Comparison of ENCODE assay signal across 8 cellular contexts in genomic region chr17:6639651-6640535, GRCh38. TPM values are rescaled to one million over a fixed set of nuclear protein-coding genes. Genes with fewer than 3 reads are reported as not detected.
DNase-seq lines count a peak whose midpoint lies in the region; ATAC-seq and TF ChIP-seq lines count a peak whose summit lies in the region.

No MANE protein-coding gene starts in this region.

- TF ChIP-seq CTCF in HFF-Myc (IDR thresholded peaks at IDR 0.05; ENCODE audit: low read depth, low read length, missing control alignments) = no peak

- H3K36me3 Mint-ChIP-seq in stimulated activated naive B cell treated with anti-CD40 and anti-IgM and Interleukin-4, amounts not matched to agents 10 μg/mL and 1 μg/mL and 100 μg/mL, for 72 hours = peaks cover 6 to 23% of the 10 kb centered on the region in 2 donors

- no peaks in the 10 kb centered on the region for H3K9me3 Mint-ChIP-seq in stimulated activated naive B cell treated with anti-CD40 and anti-IgM and Interleukin-4, amounts not matched to agents 10 μg/mL and 1 μg/mL and 100 μg/mL, for 72 hours

- H3K27ac Mint-ChIP-seq in stimulated activated naive B cell treated with anti-CD40 and anti-IgM and Interleukin-4, amounts not matched to agents 10 μg/mL and 1 μg/mL and 100 μg/mL, for 72 hours = peak overlapping the region; percentile 99

- H3K27me3 Mint-ChIP-seq in stimulated activated naive B cell treated with anti-CD40 and anti-IgM and Interleukin-4, amounts not matched to agents 10 μg/mL and 1 μg/mL and 100 μg/mL, for 72 hours = no peaks in the 10 kb centered on the region

- peak overlapping the region; percentile 96 to 98 for H3K4me3 Mint-ChIP-seq in stimulated activated naive B cell treated with anti-CD40 and anti-IgM and Interleukin-4, amounts not matched to agents 10 μg/mL and 1 μg/mL and 100 μg/mL, for 72 hours

- DNase-seq in Daoy (ENCODE audit: low read depth) = peak; percentile 51
- DNase-seq in HFF-Myc (ENCODE audit: extremely low read depth, low read depth) = no peak
- DNase-seq in RKO (ENCODE audit: low spot score) = peak; percentile 40
- DNase-seq in caudate nucleus (lab: John Stamatoyannopoulos, UW) = peak in 10 of 61 donors; percentile 37 to 73 (median 58)
- DNase-seq in kidney tubule cell (ENCODE audit: low spot score) = peak; percentile 51
- DNase-seq in stimulated activated naive B cell treated with anti-CD40 and anti-IgM and Interleukin-4, amounts not matched to agents 10 μg/mL and 1 μg/mL and 100 μg/mL, for 72 hours = no peak
- DNase-seq in DMS153 treated with DMSO at 0.1 percent for 48 hours (lab: John Stamatoyannopoulos, UW; ENCODE audit: unreplicated experiment) = no peak
- no peak for DNase-seq in NK-92 treated with Interleukin-12 subunit alpha and Interleukin-12 subunit beta, amount 100 ng/mL, for 24 hours (lab: John Stamatoyannopoulos, UW)

- H3K4me1 Mint-ChIP-seq in stimulated activated naive B cell treated with anti-CD40 and anti-IgM and Interleukin-4, amounts not matched to agents 10 μg/mL and 1 μg/mL and 100 μg/mL, for 72 hours = peaks cover 39 to 53% of the 10 kb centered on the region in 2 donors

- peak overlapping the region; percentile 87 for H3K4me3 ChIP-seq in HFF-Myc (replicated peaks; ENCODE audit: low read depth, low read length)

- peak overlapping the region; percentile 98 for H3K27ac ChIP-seq in caudate nucleus (ENCODE audit: low read depth, low read length)

- ATAC-seq in stimulated activated naive B cell treated with anti-CD40 and anti-IgM and Interleukin-4, amounts not matched to agents 10 μg/mL and 1 μg/mL and 100 μg/mL, for 72 hours (replicated peaks) = peak; percentile 52 to 53

RNA-seq across cellular contexts. Expression of gene KIAA0753, which starts 0.6 kb away (rescaled TPM):
- 16.1 and 18.4 TPM in 2 replicates for total RNA-seq in Daoy (2014; rRNA removed; shearing (Covaris generic))

RNA-seq across cellular contexts. Expression of gene TXNDC17, which starts 1.0 kb away (rescaled TPM):
- total RNA-seq in Daoy (2014; rRNA removed; shearing (Covaris generic)) = 258 and 269 TPM in 2 replicates

RNA-seq across cellular contexts. Expression of gene MED31, which starts 11.5 kb away (rescaled TPM):
- total RNA-seq in Daoy (2014; rRNA removed; shearing (Covaris generic)) = 32.0 and 36.5 TPM in 2 replicates

RNA-seq across cellular contexts. Expression of gene C17orf100, which starts 11.7 kb away (rescaled TPM):
- 0.06 and 0.71 TPM in 2 replicates for total RNA-seq in Daoy (2014; rRNA removed; shearing (Covaris generic))

Comparison
In these comparisons a context has a peak if more than half of its experiments do, and no peak if none do; other contexts are left out.
1. DNase-seq: peak in Daoy (single experiment), RKO (single experiment) and kidney tubule cell (single experiment); none in HFF-Myc (single experiment), stimulated activated naive B cell treated with anti-CD40 and anti-IgM and Interleukin-4, amounts not matched to agents 10 μg/mL and 1 μg/mL and 100 μg/mL, for 72 hours (single experiment), DMS153 treated with DMSO at 0.1 percent for 48 hours (single experiment) and NK-92 treated with Interleukin-12 subunit alpha and Interleukin-12 subunit beta, amount 100 ng/mL, for 24 hours (single experiment).